Comparison of ENCODE assay signal across 1 cellular context in genomic region chr10:84391326-84391725, GRCh38.
TF ChIP-seq lines count a peak whose summit lies in the region.

No MANE protein-coding gene starts in this region.

TF ChIP-seq in IMR-90, 13 proteins besides CTCF, POLR2A, EP300 and RAD21 (continued from another document):
- TF ChIP-seq MXI1 (IDR thresholded peaks at IDR 0.05; ENCODE audit: borderline replicate concordance, low read depth, low read length) (no peak), MAFK (IDR thresholded peaks at IDR 0.05; ENCODE audit: low read depth, low read length) (no peak), CHD1 (IDR thresholded peaks at IDR 0.05; ENCODE audit: low read depth, low read length) (no peak), RFX5 (IDR thresholded peaks at IDR 0.05; ENCODE audit: low read depth, low read length) (no peak), BHLHE40 (IDR thresholded peaks at IDR 0.05; ENCODE audit: low read depth, low read length) (no peak), ELK1 (IDR thresholded peaks at IDR 0.05; ENCODE audit: borderline replicate concordance, low read depth, low read length) (no peak)
